9 cellular contexts compared by ENCODE assay signal in genomic region chr17:50161911-50162288, GRCh38. TPM values are rescaled to one million over a fixed set of nuclear protein-coding genes. Genes with fewer than 3 reads are reported as not detected.
DNase-seq lines count a peak whose midpoint lies in the region; ATAC-seq and TF ChIP-seq lines count a peak whose summit lies in the region.
"Had no signal": no experiment of that assay in that cellular context is flagged by ENCODE, and none has a peak within 500 bp of the region (broad histone marks: within the 10 kb centered on the region; RNA-seq: fewer than 3 reads in every experiment).

No MANE protein-coding gene starts in this region.

- H3K27me3 Mint-ChIP-seq in naive thymus-derived CD4-positive, alpha-beta T cell, result peaks cover 0 to 12% (median 0%) of the 10 kb centered on the region in 5 donors

- no peak for TF ChIP-seq CTCF in AG04449 (IDR thresholded peaks at IDR 0.05; ENCODE audit: insufficient read depth, low read length, missing control alignments)
- TF ChIP-seq CTCF in breast epithelium (IDR thresholded peaks at IDR 0.05), result no peak

- no peak for ATAC-seq in naive thymus-derived CD4-positive, alpha-beta T cell

- peak overlapping the region in 1 of 2 donors; percentile 71 for H3K27ac ChIP-seq in breast epithelium
- H3K27ac ChIP-seq in naive thymus-derived CD4-positive, alpha-beta T cell (ENCODE audit: low read depth, low read length), result peak overlapping the region; percentile 70

- H3K36me3 ChIP-seq in breast epithelium, result no peaks in the 10 kb centered on the region
- no peaks in the 10 kb centered on the region for H3K36me3 ChIP-seq in naive thymus-derived CD4-positive, alpha-beta T cell (ENCODE audit: control insufficient read depth in 2 of 3, insufficient read depth in 3 of 3, low read length in 3 of 3)
- H3K36me3 ChIP-seq: HAP-1 had no signal

- H3K4me3 ChIP-seq in AG04449 (ENCODE audit: low read depth, low read length), result peak overlapping the region; percentile 23
- peak overlapping the region; percentile 42 for H3K4me3 ChIP-seq in Jurkat, Clone E6-1 (ENCODE audit: low read length)
- peak overlapping the region in 2 of 3 donors; percentile 58 to 69 for H3K4me3 ChIP-seq in breast epithelium
- peak overlapping the region; percentile 63 for H3K4me3 ChIP-seq in naive thymus-derived CD4-positive, alpha-beta T cell (ENCODE audit: low read length)

- intact Hi-C loops in breast epithelium (cut with DNase I; ENCODE audit: low total_unique reads), result no loop called here
- intact Hi-C loops in naive thymus-derived CD4-positive, alpha-beta T cell (cut with micrococcal nuclease), result loop anchor here (1.0 kb wide), 5 partner anchors 11 to 67 kb away; partner anchors contain the start of gene PDK2 (in 2 of the 2)

- peaks cover 22 to 46% (median 39%) of the 10 kb centered on the region in 7 donors for H3K4me1 Mint-ChIP-seq in naive thymus-derived CD4-positive, alpha-beta T cell

- peaks cover 0 to 7% (median 0%) of the 10 kb centered on the region in 11 donors for H3K9me3 Mint-ChIP-seq in naive thymus-derived CD4-positive, alpha-beta T cell

- peak overlapping the region; percentile 66 to 87 (median 78) for H3K4me3 Mint-ChIP-seq in naive thymus-derived CD4-positive, alpha-beta T cell

- H3K36me3 Mint-ChIP-seq in naive thymus-derived CD4-positive, alpha-beta T cell, result peaks cover 0 to 9% (median 0%) of the 10 kb centered on the region in 5 donors

- no peak for TF ChIP-seq POLR2A in breast epithelium (IDR thresholded peaks at IDR 0.05)

- POLR2A ChIA-PET in AG04449 (lab: Yijun Ruan, JAX), result interaction anchor here (0.6 to 1.9 kb wide), 2 partner anchors 10 to 38 kb away, joined by 4 to 12 read pairs; no protein-coding TSS in a partner anchor
- POLR2A ChIA-PET in naive thymus-derived CD4-positive, alpha-beta T cell (lab: Charles Lee), result interaction anchor here (0.8 to 2.6 kb wide), 8 partner anchors 10 to 67 kb away, joined by 3 to 31 read pairs (median 6); partner anchors contain the start of gene PPP1R9B

- H3K27me3 ChIP-seq in breast epithelium, result no peaks in the 10 kb centered on the region
- no peaks in the 10 kb centered on the region for H3K27me3 ChIP-seq in naive thymus-derived CD4-positive, alpha-beta T cell (ENCODE audit: control insufficient read depth in 2 of 2, insufficient read depth in 2 of 2, low read length in 2 of 2)

- CTCF ChIA-PET in AG04449 (lab: Yijun Ruan, JAX), result interaction anchor here (0.7 to 2.8 kb wide), 49 partner anchors 9 to 200 kb away, joined by 3 to 133 read pairs (median 5); partner anchors contain the start of genes PDK2, PPP1R9B, SAMD14 and TMEM92
- CTCF ChIA-PET in naive thymus-derived CD4-positive, alpha-beta T cell (lab: Charles Lee), result interaction anchor here (0.5 to 2.8 kb wide), 16 partner anchors 9 to 228 kb away, joined by 3 to 59 read pairs (median 3); partner anchors contain the start of genes COL1A1, PDK2 and PPP1R9B

- peaks cover 0 to 7% of the 10 kb centered on the region in 2 donors for H3K4me1 ChIP-seq in breast epithelium
- peaks cover 18 to 34% of the 10 kb centered on the region in 2 donors for H3K4me1 ChIP-seq in naive thymus-derived CD4-positive, alpha-beta T cell (ENCODE audit: control insufficient read depth in 2 of 2, insufficient read depth in 2 of 2, low read length in 2 of 2)

- H3K9me3 ChIP-seq in breast epithelium, result no peaks in the 10 kb centered on the region
- no peaks in the 10 kb centered on the region for H3K9me3 ChIP-seq in naive thymus-derived CD4-positive, alpha-beta T cell (ENCODE audit: control insufficient read depth in 2 of 3, low read length in 3 of 3)
- H3K9me3 ChIP-seq: HAP-1 had no signal

- DNase-seq in AG04449 (ENCODE audit: low read depth, low spot score), result no peak
- no peak for DNase-seq in Jurkat, Clone E6-1 (ENCODE audit: low read depth, low spot score)
- no peak for DNase-seq in breast epithelium (ENCODE audit: low spot score in 2 of 2)
- no peak for DNase-seq in naive thymus-derived CD4-positive, alpha-beta T cell
- no peak for DNase-seq in SIG-M5 (lab: John Stamatoyannopoulos, UW)
- no peak for DNase-seq in D341Med (ENCODE audit: low spot score)
- DNase-seq in NCI-H187 (lab: John Stamatoyannopoulos, UW), result no peak
- DNase-seq in C1 segment of cervical spinal cord (lab: John Stamatoyannopoulos, UW), result no peak

- peak overlapping the region; percentile 64 to 99 (median 97) for H3K27ac Mint-ChIP-seq in naive thymus-derived CD4-positive, alpha-beta T cell

RNA-seq across cellular contexts. Expression of gene SGCA, which starts 3.9 kb away (rescaled TPM):
- polyA plus RNA-seq in Jurkat, Clone E6-1 (2012; ENCODE audit: insufficient read depth, insufficient read length), result not detected
- total RNA-seq in breast epithelium, result 1 to 10 TPM in 1 of 3 donors, under 1 TPM in 2; 0.33 to 2.6 (median 0.73) TPM
- total RNA-seq in naive thymus-derived CD4-positive, alpha-beta T cell, result under 1 TPM in 1 of 5 experiments, not detected in 4; 0.69 TPM
- not detected for polyA plus RNA-seq in naive thymus-derived CD4-positive, alpha-beta T cell

RNA-seq across cellular contexts. Expression of gene PPP1R9B, which starts 11.4 kb away (rescaled TPM):
- 28.6 TPM for polyA plus RNA-seq in Jurkat, Clone E6-1 (2012; ENCODE audit: insufficient read depth, insufficient read length)
- 10 to 100 TPM; 21.8 to 24.9 (median 22.7) TPM for total RNA-seq in breast epithelium
- total RNA-seq in naive thymus-derived CD4-positive, alpha-beta T cell, result 100 to 1,000 TPM in 2 of 5 experiments, 10 to 100 TPM in 3; 63.1 to 142 (median 69.1) TPM
- polyA plus RNA-seq in naive thymus-derived CD4-positive, alpha-beta T cell, result under 1 TPM; 0.63 to 0.72 TPM

RNA-seq across cellular contexts. Expression of gene SAMD14, which starts 31.9 kb away (rescaled TPM):
- 4.3 TPM for polyA plus RNA-seq in Jurkat, Clone E6-1 (2012; ENCODE audit: insufficient read depth, insufficient read length)
- total RNA-seq in breast epithelium, result under 1 TPM in 2 of 3 donors, not detected in 1; 0.16 to 0.98 TPM
- under 1 TPM in 2 of 5 experiments, not detected in 3; 0.70 to 0.78 TPM for total RNA-seq in naive thymus-derived CD4-positive, alpha-beta T cell
- not detected for polyA plus RNA-seq in naive thymus-derived CD4-positive, alpha-beta T cell

RNA-seq across cellular contexts. Expression of gene COL1A1, which starts 39.5 kb away (rescaled TPM):
- polyA plus RNA-seq in Jurkat, Clone E6-1 (2012; ENCODE audit: insufficient read depth, insufficient read length), result 2.0 TPM
- 10 to 100 TPM; 23.4 to 67.2 (median 44.5) TPM for total RNA-seq in breast epithelium
- total RNA-seq in naive thymus-derived CD4-positive, alpha-beta T cell, result 10 to 100 TPM in 1 of 5 experiments, 1 to 10 TPM in 3, under 1 TPM in 1; 0.36 to 12.6 (median 1.2) TPM
- not detected for polyA plus RNA-seq in naive thymus-derived CD4-positive, alpha-beta T cell
